Comparison of ENCODE assay signal across 8 cellular contexts in the genomic region with DNA sequence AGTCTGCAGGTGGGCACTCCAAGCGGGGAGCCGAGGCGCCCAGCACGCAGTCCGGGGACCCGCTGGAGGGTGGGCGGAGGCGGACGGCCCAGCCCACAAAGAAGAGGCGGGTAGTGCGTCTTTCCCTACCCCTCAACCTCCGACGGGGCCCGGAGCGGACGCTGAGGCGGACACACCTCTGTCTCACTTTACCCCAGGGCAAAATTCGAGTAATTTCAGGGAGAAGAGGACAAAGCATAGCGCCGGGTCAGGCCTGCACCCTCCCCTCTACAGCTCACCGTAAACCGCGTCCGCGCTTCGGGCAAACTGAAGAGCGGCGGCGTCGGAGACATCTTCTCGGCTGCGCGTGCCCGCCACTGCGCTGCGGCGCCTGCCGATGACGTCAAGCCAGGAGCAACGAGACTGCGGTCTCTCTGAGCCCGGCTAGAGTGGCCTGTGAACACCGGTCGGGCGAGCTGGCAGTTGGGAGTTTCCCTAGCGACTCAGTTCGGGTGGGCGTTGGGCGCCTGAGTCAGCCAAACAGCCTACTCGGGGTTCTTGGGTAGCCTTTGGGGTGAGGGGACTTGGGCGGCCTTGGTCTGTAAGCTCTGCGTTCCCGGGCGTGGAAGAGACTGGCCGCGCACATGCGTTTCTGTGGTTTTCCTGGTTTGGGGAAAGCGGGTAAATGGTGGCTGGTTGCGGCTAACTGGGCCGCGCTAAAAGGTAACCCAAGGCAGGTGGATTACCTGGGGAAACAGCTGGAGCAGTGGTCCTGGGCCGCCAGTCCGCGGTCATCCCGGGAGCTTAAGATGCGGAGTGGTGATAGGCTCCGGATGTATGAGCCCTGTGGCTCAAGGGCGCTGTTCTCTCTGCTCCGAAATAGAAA. TPM values are rescaled to one million over a fixed set of nuclear protein-coding genes. Genes with fewer than 3 reads are reported as not detected.
A peak's percentile ranks its signal among the peaks of the same experiment; 100 is the strongest.
DNase-seq lines count a peak whose midpoint lies in the region; ATAC-seq, FAIRE-seq and TF ChIP-seq lines count a peak whose summit lies in the region.

A gene with protein sequence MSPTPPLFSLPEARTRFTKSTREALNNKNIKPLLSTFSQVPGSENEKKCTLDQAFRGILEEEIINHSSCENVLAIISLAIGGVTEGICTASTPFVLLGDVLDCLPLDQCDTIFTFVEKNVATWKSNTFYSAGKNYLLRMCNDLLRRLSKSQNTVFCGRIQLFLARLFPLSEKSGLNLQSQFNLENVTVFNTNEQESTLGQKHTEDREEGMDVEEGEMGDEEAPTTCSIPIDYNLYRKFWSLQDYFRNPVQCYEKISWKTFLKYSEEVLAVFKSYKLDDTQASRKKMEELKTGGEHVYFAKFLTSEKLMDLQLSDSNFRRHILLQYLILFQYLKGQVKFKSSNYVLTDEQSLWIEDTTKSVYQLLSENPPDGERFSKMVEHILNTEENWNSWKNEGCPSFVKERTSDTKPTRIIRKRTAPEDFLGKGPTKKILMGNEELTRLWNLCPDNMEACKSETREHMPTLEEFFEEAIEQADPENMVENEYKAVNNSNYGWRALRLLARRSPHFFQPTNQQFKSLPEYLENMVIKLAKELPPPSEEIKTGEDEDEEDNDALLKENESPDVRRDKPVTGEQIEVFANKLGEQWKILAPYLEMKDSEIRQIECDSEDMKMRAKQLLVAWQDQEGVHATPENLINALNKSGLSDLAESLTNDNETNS (minus strand): TSS at position 360 of the 865 bp plus-strand sequence. CDS start 28 bp downstream, at position 332.

- peak within 1 kb of the TSS; percentile 96 for H2AFZ ChIP-seq in keratinocyte (ENCODE audit: control insufficient read depth, low read length)

- H3K9ac ChIP-seq in keratinocyte (ENCODE audit: control insufficient read depth, extremely low read depth, insufficient read depth, low read length), result peak within 1 kb of the TSS; percentile 99

- peak within 1 kb of the TSS; percentile 98 for H3K27ac ChIP-seq in keratinocyte (ENCODE audit: control insufficient read depth, insufficient read depth, low read length)

- peak within 1 kb of the TSS; percentile 83 to 99 (median 94) for H3K4me3 ChIP-seq in keratinocyte (ENCODE audit: control insufficient read depth in 2 of 3, extremely low read depth in 1 of 3, insufficient read depth in 2 of 3, low read depth in 1 of 3, low read length in 3 of 3)

- H3K36me3 ChIP-seq in keratinocyte (ENCODE audit: control insufficient read depth in 2 of 2, extremely low read depth in 1 of 2, insufficient read depth in 2 of 2, low read length in 2 of 2), result peaks cover 0 to 7% of the 10 kb centered on the region in 2 experiments

- peak; percentile 94 for DNase-seq in Ammon's horn (ENCODE audit: low spot score)
- DNase-seq in NCI-H510A (lab: John Stamatoyannopoulos, UW), result peak; percentile 83
- DNase-seq in activated CD4-positive, alpha-beta T cell treated with anti-CD3 and anti-CD28 coated beads for 1 hour, result peak; percentile 96
- DNase-seq in cerebellar nuclear complex (lab: John Stamatoyannopoulos, UW), result peak; percentile 2 to 68
- DNase-seq in keratinocyte (ENCODE audit: low read depth, low spot score), result peak; percentile 35
- DNase-seq in stimulated activated CD4-positive, alpha-beta T cell treated with anti-CD3 and anti-CD28 coated beads, Interleukin-12 subunit alpha, Interleukin-12 subunit beta, amount 100 ng/mL, for 48 hours (ENCODE audit: low read depth in 2 of 3, low spot score in 1 of 3), result peak; percentile 93 to 95 (median 94)

- H3K9me1 ChIP-seq in keratinocyte (ENCODE audit: control insufficient read depth, extremely low read depth, insufficient read depth, low read length), result no peaks in the 10 kb centered on the region

- H3K27me3 ChIP-seq in keratinocyte (ENCODE audit: control insufficient read depth, extremely low read depth, insufficient read depth, low read length), result no peaks in the 10 kb centered on the region

- peaks cover 21% of the 10 kb centered on the region for H3K4me1 ChIP-seq in keratinocyte (ENCODE audit: control insufficient read depth, extremely low read depth, insufficient read depth, low read length)

- no peak for TF ChIP-seq CTCF in keratinocyte (optimal IDR thresholded peaks at IDR 0.05 in 1 of 3, IDR thresholded peaks at IDR 0.05 in 1 of 3, conservative IDR thresholded peaks at IDR 0.05 in 1 of 3; ENCODE audit: extremely low read depth in 1 of 3, insufficient read depth in 2 of 3, low read length in 3 of 3)

- dilution Hi-C loops in keratinocyte (cut with MboI; ENCODE audit: extremely low pct_ligation_motif_present, low sequenced_read_pairs), result no loop called here

- H3K9me3 ChIP-seq in keratinocyte (ENCODE audit: control insufficient read depth, low read depth, low read length), result no peaks in the 10 kb centered on the region

- H4K20me1 ChIP-seq in keratinocyte (ENCODE audit: control insufficient read depth, extremely low read depth, insufficient read depth, low read length), result no peaks in the 10 kb centered on the region

- H3K79me2 ChIP-seq in keratinocyte (ENCODE audit: control insufficient read depth, insufficient read depth, low read length), result peaks cover 24% of the 10 kb centered on the region

- H3K4me2 ChIP-seq in keratinocyte (ENCODE audit: control insufficient read depth, extremely low read depth, insufficient read depth, low read depth, low read length), result peak within 1 kb of the TSS; percentile 94

- peak; percentile 95 for TF ChIP-seq POLR2A in GM19099 (IDR thresholded peaks at IDR 0.05; ENCODE audit: extremely low read depth, insufficient read length, low read depth)

- FAIRE-seq in keratinocyte (lab: Jason Lieb, UNC), result no peak

- peak; percentile 87 for ATAC-seq in HG03378 (IDR thresholded peaks at IDR 0.05; ENCODE audit: unreplicated experiment)

RNA-seq across cellular contexts. Expression of the gene that starts here (rescaled TPM):
- polyA plus RNA-seq in keratinocyte, result 13.6 to 35.8 TPM (median 20.7 TPM) in 3 replicates
- 30.7 TPM for polyA plus RNA-seq in keratinocyte (2011; ENCODE audit: low read depth)
- 8.9 and 11.0 TPM in 2 replicates for polyA plus RNA-seq in keratinocyte (2011; cell fraction: cytosol; rRNA removed)
- 29.0 and 54.0 TPM in 2 replicates for polyA plus RNA-seq in keratinocyte (2011; cell fraction: nucleus; rRNA removed)
- 14.7 and 27.3 TPM in 2 replicates for polyA plus RNA-seq in keratinocyte (2012; ENCODE audit: low replicate concordance)
- polyA minus RNA-seq in keratinocyte, result 1.7 to 27.8 TPM (median 12.1 TPM) in 3 replicates
- polyA minus RNA-seq in keratinocyte (2011; cell fraction: cytosol; rRNA and poly(A)+ RNA removed), result 9.8 TPM
- 15.9 and 33.0 TPM in 2 replicates for polyA minus RNA-seq in keratinocyte (2011; cell fraction: nucleus; rRNA and poly(A)+ RNA removed)

Comparison
In these comparisons a context has a peak if more than half of its experiments do, and no peak if none do; other contexts are left out.
1. Peak in every context shown above with its lines: DNase-seq, ATAC-seq, H3K4me3 ChIP-seq and H3K27ac ChIP-seq.
2. DNase-seq: peak in every context shown above with its lines; median percentile 96 in activated CD4-positive, alpha-beta T cell treated with anti-CD3 and anti-CD28 coated beads for 1 hour; 94 in Ammon's horn; 94 in stimulated activated CD4-positive, alpha-beta T cell treated with anti-CD3 and anti-CD28 coated beads, Interleukin-12 subunit alpha, Interleukin-12 subunit beta, amount 100 ng/mL, for 48 hours; 83 in NCI-H510A; 35 in cerebellar nuclear complex; 35 in keratinocyte.